20 cellular contexts compared by ENCODE assay signal in genomic region chr17:20159406-20160075, GRCh38.
DNase-seq lines count a peak whose midpoint lies in the region; ATAC-seq, FAIRE-seq and TF ChIP-seq lines count a peak whose summit lies in the region.
"Had no signal": no experiment of that assay in that cellular context is flagged by ENCODE, and none has a peak within 500 bp of the region (broad histone marks: within the 10 kb centered on the region; RNA-seq: fewer than 3 reads in every experiment).

No MANE protein-coding gene starts in this region.

- H3K4me3 ChIP-seq in NB4 (ENCODE audit: low read depth, low read length) (no peak overlapping the region), neural progenitor cell (no peak overlapping the region)
- H3K4me3 ChIP-seq: MG63, Peyer's patch had no signal

- H3F3A ChIP-seq in neural progenitor cell (ENCODE audit: low read depth), result peaks cover 10% of the 10 kb centered on the region

- H2AFZ ChIP-seq in neural progenitor cell (replicated peaks), result no peak overlapping the region

- H3K9ac ChIP-seq in neural progenitor cell, result no peak overlapping the region

- H4K20me1 ChIP-seq in neural progenitor cell (ENCODE audit: low read depth), result peaks cover 37% of the 10 kb centered on the region

- H3K4me3 Mint-ChIP-seq in neural progenitor cell, result no peak overlapping the region

- TF ChIP-seq CTCF in NB4 (IDR thresholded peaks at IDR 0.05; ENCODE audit: low read depth, low read length) (no peak), neural progenitor cell (IDR thresholded peaks at IDR 0.05) (no peak)

- no peak overlapping the region for H3K4me2 ChIP-seq in neural progenitor cell

- ATAC-seq in GM21367 (IDR thresholded peaks at IDR 0.05; ENCODE audit: unreplicated experiment), result no peak
- ATAC-seq: Right ventricle myocardium inferior had no signal

- DNase-seq in HTR-8/SVneo (ENCODE audit: insufficient read length, low spot score) (no peak), NB4 (ENCODE audit: low read depth) (peak; percentile 35), glomerular visceral epithelial cell (ENCODE audit: extremely low spot score) (peak; percentile 8), renal cortical epithelial cell (ENCODE audit: low read depth) (peak; percentile 15), GDM1 (lab: John Stamatoyannopoulos, UW) (no peak), neural progenitor cell (ENCODE audit: low spot score) (no peak)
- DNase-seq: C1 segment of cervical spinal cord; CD8-positive, alpha-beta memory T cell; DMS79 treated with DMSO at 0.1 percent for 48 hours; MG63; NCI-H1105 treated with DMSO at 0.1 percent for 48 hours; NCI-H1694; NCI-H510A; NCI-H748 treated with DMSO at 0.1 percent for 48 hours; NK-92 treated with Interleukin-12 subunit alpha and Interleukin-12 subunit beta, amount 100 ng/mL, for 24 hours; Peyer's patch; SW 1271 had no signal

- no peaks in the 10 kb centered on the region for H3K9me3 ChIP-seq in neural progenitor cell (ENCODE audit: low read depth)
- H3K9me3 ChIP-seq: MG63, Peyer's patch had no signal

- no peaks in the 10 kb centered on the region for H3K36me3 ChIP-seq in neural progenitor cell
- H3K36me3 ChIP-seq: MG63, Peyer's patch had no signal

- TF ChIP-seq POLR2A in NB4 (IDR thresholded peaks at IDR 0.05; ENCODE audit: extremely low read depth, insufficient read length), result no peak

- no peak overlapping the region for H3K27ac ChIP-seq in neural progenitor cell
- H3K27ac ChIP-seq: Peyer's patch had no signal

- FAIRE-seq in HTR-8/SVneo (lab: Jason Lieb, UNC), result peak; percentile 23
- FAIRE-seq: H1 had no signal

- no peaks in the 10 kb centered on the region for H3K27me3 Mint-ChIP-seq in neural progenitor cell (ENCODE audit: insufficient read depth, low read depth)

- H3K79me2 ChIP-seq in neural progenitor cell (ENCODE audit: low read depth), result peaks cover 70% of the 10 kb centered on the region

- H3K36me3 Mint-ChIP-seq in neural progenitor cell, result peaks cover 14% of the 10 kb centered on the region
- H3K36me3 Mint-ChIP-seq: CD8-positive, alpha-beta memory T cell had no signal

- peaks cover 3% of the 10 kb centered on the region for H3K4me1 Mint-ChIP-seq in neural progenitor cell

- peaks cover 22% of the 10 kb centered on the region for H3K27me3 ChIP-seq in neural progenitor cell
- H3K27me3 ChIP-seq: MG63, Peyer's patch had no signal

- no peaks in the 10 kb centered on the region for H3K9me3 Mint-ChIP-seq in neural progenitor cell
- H3K9me3 Mint-ChIP-seq: CD8-positive, alpha-beta memory T cell had no signal

- no peak overlapping the region for H3K27ac Mint-ChIP-seq in neural progenitor cell
- H3K27ac Mint-ChIP-seq: CD8-positive, alpha-beta memory T cell had no signal

- peaks cover 5% of the 10 kb centered on the region for H3K4me1 ChIP-seq in neural progenitor cell

Comparison
In these comparisons a context has a peak if more than half of its experiments do, and no peak if none do; other contexts are left out.
1. DNase-seq: peak in NB4 (single experiment), glomerular visceral epithelial cell (single experiment) and renal cortical epithelial cell (single experiment); none in HTR-8/SVneo (single experiment), GDM1 (single experiment) and neural progenitor cell (single experiment).